8 cellular contexts compared by ENCODE assay signal in the genomic region with DNA sequence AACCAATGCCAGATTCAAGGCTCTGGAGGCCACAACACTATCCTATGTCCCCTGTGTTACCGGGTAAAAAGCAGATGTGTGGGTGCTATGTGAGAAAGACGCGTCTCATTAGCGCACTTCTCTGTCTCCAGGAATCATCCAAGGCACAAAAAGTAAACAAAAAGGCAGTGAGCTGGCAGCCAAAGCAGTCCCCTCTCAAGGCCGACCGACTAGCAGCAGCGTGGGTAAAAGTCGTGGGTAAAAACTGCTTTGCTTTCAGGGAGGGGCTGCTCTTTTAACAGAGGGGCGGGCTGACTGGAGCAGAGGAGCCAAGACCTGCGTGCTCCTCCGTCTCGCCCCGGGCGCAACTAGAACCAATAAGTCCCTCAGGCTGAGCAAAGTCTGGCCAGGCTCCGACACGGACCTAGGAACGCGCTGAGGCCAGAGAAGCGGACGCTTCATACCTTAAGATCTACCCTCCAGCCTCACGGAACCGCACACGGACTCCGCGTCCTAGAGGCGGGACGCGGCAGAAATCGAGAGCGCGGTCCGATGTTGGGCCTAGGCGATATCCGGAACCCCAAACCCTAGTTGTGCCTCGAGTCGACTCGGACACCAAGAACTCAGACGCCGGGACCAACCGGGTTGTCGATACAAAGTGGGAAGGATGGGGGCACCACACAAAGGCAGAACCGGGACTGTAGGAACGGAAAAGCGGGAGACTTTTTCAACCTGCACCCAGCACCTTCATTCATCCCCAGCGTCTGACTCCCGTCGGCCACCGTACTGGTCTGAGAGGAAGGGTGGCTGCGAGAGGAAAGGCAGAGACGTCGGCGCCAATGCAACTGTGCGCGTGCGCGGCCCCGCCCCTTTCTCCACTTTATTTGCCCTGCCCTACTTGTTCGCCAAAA. TPM values are rescaled to one million over a fixed set of nuclear protein-coding genes. Genes with fewer than 3 reads are reported as not detected.
DNase-seq lines count a peak whose midpoint lies in the region; ATAC-seq and TF ChIP-seq lines count a peak whose summit lies in the region.

TSS of gene INTS2 (minus strand) at position 772 of the 890 bp plus-strand sequence. CDS start 1,338 bp downstream, outside the sequence.

- peak; percentile 85 for ATAC-seq in HG02798 (IDR thresholded peaks at IDR 0.05; ENCODE audit: poor library complexity, unreplicated experiment)
- peak; percentile 91 for ATAC-seq in activated naive CD8-positive, alpha-beta T cell treated with anti-CD3 and anti-CD28 coated beads, Interleukin-2, amount 50 U/mL, for 24 hours
- peak; percentile 97 to 100 (median 98) for ATAC-seq in heart right ventricle

- H3K27me3 ChIP-seq in heart right ventricle: no peaks in the 10 kb centered on the region

- H3K4me1 Mint-ChIP-seq in activated naive CD8-positive, alpha-beta T cell treated with anti-CD3 and anti-CD28 coated beads, Interleukin-2, amount 50 U/mL, for 24 hours: peaks cover 25% of the 10 kb centered on the region
- H3K4me1 Mint-ChIP-seq in type B pancreatic cell (ENCODE audit: unreplicated experiment): peaks cover 18% of the 10 kb centered on the region

- H3K9me3 ChIP-seq in heart right ventricle: no peaks in the 10 kb centered on the region

- H3K36me3 ChIP-seq in heart right ventricle: peaks cover 0 to 34% (median 17%) of the 10 kb centered on the region in 9 donors

- peaks cover 2% of the 10 kb centered on the region for H3K27me3 Mint-ChIP-seq in activated naive CD8-positive, alpha-beta T cell treated with anti-CD3 and anti-CD28 coated beads, Interleukin-2, amount 50 U/mL, for 24 hours
- no peaks in the 10 kb centered on the region for H3K27me3 Mint-ChIP-seq in type B pancreatic cell

- CTCF ChIA-PET in GM10248 (lab: Yijun Ruan, JAX): interaction anchor here (1.0 kb wide), 1 partner anchor 32 kb away, joined by 3 read pairs; no protein-coding TSS in a partner anchor

- DNase-seq in GM10248 (ENCODE audit: extremely low spot score) (peak; percentile 96), NCI-H1436 (lab: John Stamatoyannopoulos, UW) (peak; percentile 94), SW480 (ENCODE audit: low spot score) (peak; percentile 92), heart right ventricle (peak; percentile 96), posterior cingulate gyrus (peak; percentile 92 to 99 (median 96)), type B pancreatic cell (ENCODE audit: extremely low spot score, unreplicated experiment) (peak; percentile 94)
- DNase-seq in activated naive CD8-positive, alpha-beta T cell treated with anti-CD3 and anti-CD28 coated beads, Interleukin-2, amount 50 U/mL, for 24 hours: peak; percentile 97

- intact Hi-C loops in heart right ventricle (cut with DNase I) (loop anchor here in 7 of 10 donors (1.0 to 10.0 kb wide), 5 partner anchors 137 to 140 kb away; partner anchors contain the start of gene MED13 (in 5 of the 7)), posterior cingulate gyrus (cut with DNase I) (loop anchor here (1.0 to 10.0 kb wide), 2 partner anchors 63 to 139 kb away; partner anchors contain the start of gene BRIP1)

- peak within 1 kb of the TSS; percentile 96 for H3K4me3 Mint-ChIP-seq in activated naive CD8-positive, alpha-beta T cell treated with anti-CD3 and anti-CD28 coated beads, Interleukin-2, amount 50 U/mL, for 24 hours
- H3K4me3 Mint-ChIP-seq in type B pancreatic cell: peak within 1 kb of the TSS; percentile 95

- peaks cover 2 to 18% (median 14%) of the 10 kb centered on the region in 9 donors for H3K4me1 ChIP-seq in heart right ventricle

- peak within 1 kb of the TSS; percentile 27 to 98 (median 76) for H3K4me3 ChIP-seq in heart right ventricle

- H3K27ac ChIP-seq in heart right ventricle: peak within 1 kb of the TSS; percentile 41 to 91 (median 85)

- TF ChIP-seq CTCF in GM10248 (IDR thresholded peaks at IDR 0.05; ENCODE audit: control extremely low read depth, extremely low read depth, low read depth, missing control alignments) (no peak), heart right ventricle (IDR thresholded peaks at IDR 0.05) (no peak), type B pancreatic cell (conservative IDR thresholded peaks at IDR 0.05) (peak; percentile 31)

- H3K36me3 Mint-ChIP-seq in activated naive CD8-positive, alpha-beta T cell treated with anti-CD3 and anti-CD28 coated beads, Interleukin-2, amount 50 U/mL, for 24 hours (ENCODE audit: low read depth): peaks cover 19% of the 10 kb centered on the region
- peaks cover 3% of the 10 kb centered on the region for H3K36me3 Mint-ChIP-seq in type B pancreatic cell

- WGBS in heart right ventricle, 2 donors: 0 to 1% methylated on average over 58 of the region's 58 CpGs

- POLR2A ChIA-PET in GM10248 (lab: Yijun Ruan, JAX): no interaction called here

- peak within 1 kb of the TSS; percentile 94 for H3K27ac Mint-ChIP-seq in activated naive CD8-positive, alpha-beta T cell treated with anti-CD3 and anti-CD28 coated beads, Interleukin-2, amount 50 U/mL, for 24 hours
- peak within 1 kb of the TSS; percentile 92 for H3K27ac Mint-ChIP-seq in type B pancreatic cell

- no peaks in the 10 kb centered on the region for H3K9me3 Mint-ChIP-seq in activated naive CD8-positive, alpha-beta T cell treated with anti-CD3 and anti-CD28 coated beads, Interleukin-2, amount 50 U/mL, for 24 hours
- H3K9me3 Mint-ChIP-seq in type B pancreatic cell: no peaks in the 10 kb centered on the region

RNA-seq across cellular contexts. Expression of gene INTS2, which starts in this region (rescaled TPM):
- 10 to 100 TPM in 7 of 10 donors, 1 to 10 TPM in 3; 7.5 to 18.3 (median 13.1) TPM for total RNA-seq in heart right ventricle
- polyA plus RNA-seq in heart right ventricle: 1 to 10 TPM; 1.7 to 4.0 TPM
- total RNA-seq in type B pancreatic cell (ENCODE audit: low replicate concordance): 13.9 and 18.2 TPM in 2 replicates

Comparison
In these comparisons a context has a peak if more than half of its experiments do, and no peak if none do; other contexts are left out.
1. Peak in every context shown above with its lines: DNase-seq, ATAC-seq, H3K4me3 ChIP-seq and H3K27ac ChIP-seq.